15 cellular contexts compared by ENCODE assay signal in genomic region chr6:7215140-7215539, GRCh38.
DNase-seq lines count a peak whose midpoint lies in the region; ATAC-seq and TF ChIP-seq lines count a peak whose summit lies in the region.
"Had no signal": no experiment of that assay in that cellular context is flagged by ENCODE, and none has a peak within 500 bp of the region (broad histone marks: within the 10 kb centered on the region; RNA-seq: fewer than 3 reads in every experiment).

No MANE protein-coding gene starts in this region.

- POLR2A ChIA-PET in RWPE1 (lab: Yijun Ruan, JAX; ENCODE audit: low non-redundant PET) = no interaction called here

- H3K4me3 Mint-ChIP-seq in HFFc6 (peak overlapping the region; percentile 30; the same call in 1 of the 2 replicates), GM23338 (no peak overlapping the region)
- H3K4me3 Mint-ChIP-seq: CD4-positive, CD25-positive, alpha-beta regulatory T cell had no signal

- H3F3A ChIP-seq in GM23338 (replicated peaks; ENCODE audit: low read depth) = no peaks in the 10 kb centered on the region

- no peaks in the 10 kb centered on the region for H3K27me3 Mint-ChIP-seq in HFFc6 (ENCODE audit: insufficient read depth)
- peaks cover 5% of the 10 kb centered on the region for H3K27me3 Mint-ChIP-seq in GM23338 (ENCODE audit: insufficient read depth, low read depth, poor library complexity)
- H3K27me3 Mint-ChIP-seq: CD4-positive, CD25-positive, alpha-beta regulatory T cell; IgD-negative memory B cell had no signal

- peak; percentile 55 for DNase-seq in HFFc6
- DNase-seq in RWPE1 (ENCODE audit: low spot score) = no peak
- DNase-seq in fibroblast of mammary gland (ENCODE audit: low read depth) = peak; percentile 58
- peak; percentile 47 for DNase-seq in renal cortical epithelial cell (ENCODE audit: low read depth)
- DNase-seq in GM23338 (ENCODE audit: low spot score) = no peak
- DNase-seq in NCI-H1048 (lab: John Stamatoyannopoulos, UW) = no peak
- no peak for DNase-seq in activated CD4-positive, alpha-beta T cell treated with anti-CD3 and anti-CD28 coated beads, Interleukin-2, amount 50 U/mL, for 4 hours
- DNase-seq: CD4-positive, CD25-positive, alpha-beta regulatory T cell; DND-41; effector memory CD4-positive, alpha-beta T cell had no signal

- H3K79me2 ChIP-seq in GM23338 (replicated peaks; ENCODE audit: insufficient read depth) = no peaks in the 10 kb centered on the region

- H3K36me3 Mint-ChIP-seq in HFFc6 (ENCODE audit: low read depth) = peaks cover 50% of the 10 kb centered on the region
- peaks cover 40% of the 10 kb centered on the region for H3K36me3 Mint-ChIP-seq in GM23338 (ENCODE audit: low read depth)

- TF ChIP-seq CTCF in HFFc6 (IDR thresholded peaks at IDR 0.05) = no peak
- TF ChIP-seq CTCF in RWPE1 (conservative IDR thresholded peaks at IDR 0.05; ENCODE audit: low read depth) = no peak
- no peak for TF ChIP-seq CTCF in fibroblast of mammary gland (conservative IDR thresholded peaks at IDR 0.05; ENCODE audit: control insufficient read depth, insufficient read depth, low read depth, low read length)
- TF ChIP-seq CTCF in GM23338 (conservative IDR thresholded peaks at IDR 0.05; ENCODE audit: low read depth in 2 of 2) = no peak

- no peaks in the 10 kb centered on the region; the same call in 1 of the 2 replicates for H3K36me3 ChIP-seq in GM23338 (ENCODE audit: insufficient read depth)

- no peak for ATAC-seq in GM23338
- ATAC-seq: gastroesophageal sphincter, SK-N-SH treated with all-trans-retinoic acid at 6 μM for 48 hours had no signal

- H3K27me3 ChIP-seq in GM23338 (ENCODE audit: insufficient read depth) = no peaks in the 10 kb centered on the region
- H3K27me3 ChIP-seq: gastroesophageal sphincter, tibial nerve had no signal

- H3K27ac ChIP-seq in RWPE1 (peak overlapping the region; percentile 88), GM23338 (ENCODE audit: low read depth) (no peak overlapping the region)
- H3K27ac ChIP-seq: gastroesophageal sphincter, tibial nerve had no signal

- H3K9me3 Mint-ChIP-seq in HFFc6 = no peaks in the 10 kb centered on the region
- no peaks in the 10 kb centered on the region for H3K9me3 Mint-ChIP-seq in GM23338
- H3K9me3 Mint-ChIP-seq: CD4-positive, CD25-positive, alpha-beta regulatory T cell; IgD-negative memory B cell had no signal

- no peak overlapping the region for H3K4me2 ChIP-seq in GM23338

- no peaks in the 10 kb centered on the region for H3K9me2 ChIP-seq in GM23338 (ENCODE audit: insufficient read depth)

- peak overlapping the region; percentile 88 for H3K27ac Mint-ChIP-seq in HFFc6
- H3K27ac Mint-ChIP-seq in GM23338 = no peak overlapping the region

- H2AFZ ChIP-seq in GM23338 = no peak overlapping the region

- no peak overlapping the region for H3K4me3 ChIP-seq in fibroblast of mammary gland (ENCODE audit: control insufficient read depth, low read depth, low read length)
- no peak overlapping the region for H3K4me3 ChIP-seq in GM23338
- H3K4me3 ChIP-seq: gastroesophageal sphincter, mucosa of descending colon, tibial nerve had no signal

- H4K20me1 ChIP-seq in GM23338 (replicated peaks; ENCODE audit: insufficient read depth) = no peaks in the 10 kb centered on the region; the same call in 1 of the 2 replicates

- CTCF ChIA-PET in RWPE1 (lab: Yijun Ruan, JAX) = interaction anchor here (0.7 to 1.1 kb wide), 2 partner anchors 68 to 491 kb away, joined by 3 read pairs; no protein-coding TSS in a partner anchor

- H3K4me1 ChIP-seq in GM23338 (ENCODE audit: insufficient read depth) = no peaks in the 10 kb centered on the region; the same call in 1 of the 2 replicates

- H3K4me1 Mint-ChIP-seq in HFFc6 (ENCODE audit: low read depth) = peaks cover 50% of the 10 kb centered on the region
- H3K4me1 Mint-ChIP-seq in GM23338 = peaks cover 13% of the 10 kb centered on the region

TF ChIP-seq in GM23338, 12 proteins besides CTCF, POLR2A, EP300 and RAD21 (continues in another document):
- TF ChIP-seq POLR2AphosphoS5 (IDR thresholded peaks at IDR 0.05; ENCODE audit: low read depth) (no peak), EZH2 (IDR thresholded peaks at IDR 0.05; ENCODE audit: low read depth, unreplicated experiment) (no peak), REST (IDR thresholded peaks at IDR 0.05; ENCODE audit: unreplicated experiment) (no peak), NANOG (IDR thresholded peaks at IDR 0.05; ENCODE audit: borderline replicate concordance) (no peak), STAT1 (IDR thresholded peaks at IDR 0.05; ENCODE audit: unreplicated experiment) (no peak), ETS1 (IDR thresholded peaks at IDR 0.05) (no peak), ZNF331 (CRISPR knock-in tag; IDR thresholded peaks at IDR 0.05; ENCODE audit: low read depth) (no peak), CREB1 (CRISPR knock-in tag; IDR thresholded peaks at IDR 0.05; ENCODE audit: low read depth) (no peak)

Comparison
In these comparisons a context has a peak if more than half of its experiments do, and no peak if none do; other contexts are left out.
1. DNase-seq: peak in HFFc6 (single experiment), fibroblast of mammary gland (single experiment) and renal cortical epithelial cell (single experiment); none in RWPE1 (single experiment), GM23338 (single experiment), NCI-H1048 (single experiment) and activated CD4-positive, alpha-beta T cell treated with anti-CD3 and anti-CD28 coated beads, Interleukin-2, amount 50 U/mL, for 4 hours (0 of 2).